In genomic region chr19:35249848-35250711, GRCh38 we compare ENCODE assay signal across 11 cellular contexts. TPM values are rescaled to one million over a fixed set of nuclear protein-coding genes. Genes with fewer than 3 reads are reported as not detected.
DNase-seq lines count a peak whose midpoint lies in the region; ATAC-seq and TF ChIP-seq lines count a peak whose summit lies in the region.
"Had no signal": no experiment of that assay in that cellular context is flagged by ENCODE, and none has a peak within 500 bp of the region (broad histone marks: within the 10 kb centered on the region; RNA-seq: fewer than 3 reads in every experiment).

No MANE protein-coding gene starts in this region.

- no peaks in the 10 kb centered on the region for H3K9me3 Mint-ChIP-seq in central memory CD8-positive, alpha-beta T cell

- H2BK5ac ChIP-seq in mesenchymal stem cell (ENCODE audit: low read depth, low read length, poor library complexity, severe bottlenecking) = no peak overlapping the region

- H3K27me3 ChIP-seq in HUES64 (ENCODE audit: insufficient read depth, low read length) = no peaks in the 10 kb centered on the region
- H3K27me3 ChIP-seq in mucosa of rectum (ENCODE audit: control insufficient read depth in 2 of 2, insufficient read depth in 2 of 2, low read length in 2 of 2) = no peaks in the 10 kb centered on the region
- H3K27me3 ChIP-seq in mesenchymal stem cell (ENCODE audit: control insufficient read depth in 1 of 2, insufficient read depth in 1 of 2, low read length in 2 of 2) = peaks cover 45 to 67% of the 10 kb centered on the region in 2 experiments

- H3K27ac ChIP-seq in C4-2B (peak overlapping the region; percentile 97), HUES64 (ENCODE audit: low read depth, low read length) (no peak overlapping the region), mucosa of rectum (ENCODE audit: low read depth in 2 of 2, low read length in 2 of 2) (peak overlapping the region in 1 of 2 donors; percentile 92), mesenchymal stem cell (ENCODE audit: low read length, poor library complexity, severe bottlenecking) (no peak overlapping the region)

- H3K36me3 ChIP-seq in HUES64 (ENCODE audit: insufficient read depth, low read length) (peaks cover 43% of the 10 kb centered on the region), mucosa of rectum (ENCODE audit: control insufficient read depth in 2 of 2, insufficient read depth in 2 of 2, low read length in 2 of 2) (peaks cover 18 to 20% of the 10 kb centered on the region in 2 donors), mesenchymal stem cell (ENCODE audit: control insufficient read depth in 1 of 2, insufficient read depth in 2 of 2, low read depth in 1 of 2, low read length in 2 of 2) (no peaks in the 10 kb centered on the region)
- H3K36me3 ChIP-seq: adrenal gland had no signal

- H3K4me1 Mint-ChIP-seq in central memory CD8-positive, alpha-beta T cell = peaks cover 41% of the 10 kb centered on the region

- no peaks in the 10 kb centered on the region for H3K79me1 ChIP-seq in mesenchymal stem cell (replicated peaks; ENCODE audit: low read length, poor library complexity, severe bottlenecking)

- no peak for DNase-seq in central memory CD8-positive, alpha-beta T cell (ENCODE audit: low spot score in 2 of 2)
- DNase-seq in KG1 (lab: John Stamatoyannopoulos, UW) (no peak), UCSD-AML1 (lab: John Stamatoyannopoulos, UW; ENCODE audit: unreplicated experiment) (no peak), mesenchymal stem cell (no peak), sciatic nerve (ENCODE audit: low spot score) (no peak)
- DNase-seq: NCI-H446 treated with DMSO at 0.1 percent for 48 hours had no signal

- no peak overlapping the region for H2AK5ac ChIP-seq in mesenchymal stem cell (ENCODE audit: low read length, severe bottlenecking)

- peak overlapping the region; percentile 99; the same call in 1 of the 2 replicates for H3K9ac ChIP-seq in HUES64 (ENCODE audit: low read depth, low read length)
- H3K9ac ChIP-seq in mucosa of rectum (ENCODE audit: low read depth in 1 of 2, low read length in 2 of 2) = peak overlapping the region in 1 of 2 donors; percentile 96
- H3K9ac ChIP-seq in mesenchymal stem cell (ENCODE audit: low read length) = no peak overlapping the region

- H3K14ac ChIP-seq in mesenchymal stem cell (ENCODE audit: low read length in 2 of 2) = peak overlapping the region in 1 of 2 experiments; percentile 9

- peak overlapping the region; percentile 90 for H3K27ac Mint-ChIP-seq in central memory CD8-positive, alpha-beta T cell (ENCODE audit: low read depth)

- H2BK15ac ChIP-seq in mesenchymal stem cell (ENCODE audit: low read depth, poor library complexity, severe bottlenecking) = no peak overlapping the region

- no peak overlapping the region for H2BK120ac ChIP-seq in mesenchymal stem cell (ENCODE audit: low read depth, low read length)

- peaks cover 18% of the 10 kb centered on the region for H3K4me1 ChIP-seq in HUES64 (ENCODE audit: insufficient read depth, low read length)
- H3K4me1 ChIP-seq in mucosa of rectum (ENCODE audit: control insufficient read depth in 2 of 2, insufficient read depth in 2 of 2, low read length in 2 of 2) = peaks cover 12 to 20% of the 10 kb centered on the region in 2 donors
- H3K4me1 ChIP-seq in mesenchymal stem cell (ENCODE audit: control insufficient read depth, insufficient read depth, low read depth, low read length) = peaks cover 19% of the 10 kb centered on the region

- H4K8ac ChIP-seq in mesenchymal stem cell (ENCODE audit: low read length) = no peak overlapping the region

- no peak overlapping the region for H3K18ac ChIP-seq in mesenchymal stem cell (ENCODE audit: low read depth in 1 of 2, low read length in 2 of 2)

- no peak overlapping the region for H2BK12ac ChIP-seq in mesenchymal stem cell (ENCODE audit: low read length in 2 of 2)

- H3K4me2 ChIP-seq in mesenchymal stem cell (ENCODE audit: low read length, poor library complexity, severe bottlenecking) = no peak overlapping the region

- intact Hi-C loops in sciatic nerve (cut with DNase I) = no loop called here

- H3K4me3 Mint-ChIP-seq in central memory CD8-positive, alpha-beta T cell = peak overlapping the region; percentile 89

- ATAC-seq in central memory CD8-positive, alpha-beta T cell (replicated peaks; ENCODE audit: extremely low read depth, poor library complexity, severe bottlenecking) = no peak
- ATAC-seq in sciatic nerve = no peak

- H3K36me3 Mint-ChIP-seq in central memory CD8-positive, alpha-beta T cell (ENCODE audit: insufficient read depth) = peaks cover 19% of the 10 kb centered on the region

- H3K4ac ChIP-seq in mesenchymal stem cell (ENCODE audit: low read depth in 1 of 2, low read length in 2 of 2) = no peak overlapping the region

- H3K23ac ChIP-seq in mesenchymal stem cell (ENCODE audit: low read length in 2 of 2) = no peak overlapping the region

- no peak overlapping the region for H2AFZ ChIP-seq in mesenchymal stem cell (ENCODE audit: low read depth, low read length)

- peaks cover 35% of the 10 kb centered on the region for H3K27me3 Mint-ChIP-seq in central memory CD8-positive, alpha-beta T cell

- H3K9me3 ChIP-seq in HUES64 (ENCODE audit: insufficient read depth, low read depth, low read length) = no peaks in the 10 kb centered on the region
- no peaks in the 10 kb centered on the region for H3K9me3 ChIP-seq in mucosa of rectum (ENCODE audit: control insufficient read depth in 2 of 2, low read length in 2 of 2)
- H3K9me3 ChIP-seq in mesenchymal stem cell (ENCODE audit: control insufficient read depth, low read length) = peaks cover 4% of the 10 kb centered on the region
- H3K9me3 ChIP-seq: adrenal gland had no signal

- H3K4me3 ChIP-seq in HUES64 (ENCODE audit: low read length) (peak overlapping the region; percentile 80), mucosa of rectum (ENCODE audit: low read length in 2 of 2) (peak overlapping the region; percentile 89 to 98), mesenchymal stem cell (ENCODE audit: insufficient read depth in 1 of 2, low read depth in 1 of 2, low read length in 2 of 2) (no peak overlapping the region)

- H4K91ac ChIP-seq in mesenchymal stem cell (ENCODE audit: low read length) = no peak overlapping the region

- no peak for TF ChIP-seq CTCF in C4-2B (conservative IDR thresholded peaks at IDR 0.05)

- WGBS in HUES64 = 86% methylated on average over 34 of the region's 34 CpGs
- WGBS in mesenchymal stem cell = 87% methylated on average over 34 of the region's 34 CpGs

RNA-seq across cellular contexts. Expression of gene LSR, which starts 1.3 kb away (rescaled TPM):
- polyA plus RNA-seq in HUES64 (2013, experiment 1 of 2) = 105 TPM
- polyA plus RNA-seq in HUES64 (2013, experiment 2 of 2) = 89.8 TPM
- 0.52 TPM for polyA plus RNA-seq in mesenchymal stem cell (2013, experiment 1 of 2)
- 0.53 TPM for polyA plus RNA-seq in mesenchymal stem cell (2013, experiment 2 of 2)
- total RNA-seq in sciatic nerve = 9.3 TPM

RNA-seq across cellular contexts. Expression of gene USF2, which starts 18.7 kb away (rescaled TPM):
- 85.8 TPM for polyA plus RNA-seq in HUES64 (2013, experiment 1 of 2)
- polyA plus RNA-seq in HUES64 (2013, experiment 2 of 2) = 83.5 TPM
- polyA plus RNA-seq in mesenchymal stem cell (2013, experiment 1 of 2) = 83.8 TPM
- 83.3 TPM for polyA plus RNA-seq in mesenchymal stem cell (2013, experiment 2 of 2)
- 137 TPM for total RNA-seq in sciatic nerve

RNA-seq across cellular contexts. Expression of gene FAM187B, which starts 21.5 kb away (rescaled TPM):
- not detected for polyA plus RNA-seq in HUES64 (2013, experiment 1 of 2)
- not detected for polyA plus RNA-seq in HUES64 (2013, experiment 2 of 2)
- polyA plus RNA-seq in mesenchymal stem cell (2013, experiment 1 of 2) = not detected
- not detected for polyA plus RNA-seq in mesenchymal stem cell (2013, experiment 2 of 2)
- 0.31 TPM for total RNA-seq in sciatic nerve
- total RNA-seq: lung microvascular endothelial cell had no signal

RNA-seq across cellular contexts. Expression of gene HAMP, which starts 32.2 kb away (rescaled TPM):
- not detected for polyA plus RNA-seq in HUES64 (2013, experiment 1 of 2)
- not detected for polyA plus RNA-seq in HUES64 (2013, experiment 2 of 2)
- not detected for polyA plus RNA-seq in mesenchymal stem cell (2013, experiment 1 of 2)
- polyA plus RNA-seq in mesenchymal stem cell (2013, experiment 2 of 2) = not detected
- total RNA-seq in sciatic nerve = 8.9 TPM

RNA-seq across cellular contexts. Expression of gene MAG, which starts 41.9 kb away (rescaled TPM):
- 0.35 TPM for polyA plus RNA-seq in HUES64 (2013, experiment 1 of 2)
- not detected for polyA plus RNA-seq in HUES64 (2013, experiment 2 of 2)
- polyA plus RNA-seq in mesenchymal stem cell (2013, experiment 1 of 2) = not detected
- polyA plus RNA-seq in mesenchymal stem cell (2013, experiment 2 of 2) = not detected
- total RNA-seq in sciatic nerve = 82.2 TPM
- total RNA-seq: lung microvascular endothelial cell had no signal

Comparison
In these comparisons a context has a peak if more than half of its experiments do, and no peak if none do; other contexts are left out.
1. H3K4me3 ChIP-seq: peak in HUES64 (single experiment) and mucosa of rectum (2 of 2); none in mesenchymal stem cell (0 of 2).